In the genomic region with DNA sequence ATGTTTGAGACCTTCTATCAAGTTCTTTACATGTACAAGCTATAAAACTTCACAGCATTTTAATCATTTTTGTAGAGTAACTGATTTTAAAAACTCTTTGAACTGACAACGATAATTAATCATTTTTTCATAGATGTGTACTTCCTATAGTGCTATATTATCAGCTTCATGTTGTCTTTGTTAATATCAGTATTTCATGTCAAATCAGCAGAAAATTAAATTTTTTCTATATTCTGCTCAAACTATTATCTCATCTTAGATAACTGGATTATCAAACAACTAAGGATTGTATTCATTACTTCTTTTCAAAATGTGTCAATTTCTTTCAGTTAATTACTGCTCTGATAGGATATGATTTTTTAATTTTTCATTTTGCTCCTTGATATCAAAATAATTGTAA, we compare ENCODE assay signal across 10 cellular contexts.
"Had no signal": no experiment of that assay in that cellular context is flagged by ENCODE, and none has a peak within 500 bp of the region (broad histone marks: within the 10 kb centered on the region; RNA-seq: fewer than 3 reads in every experiment).

No MANE protein-coding gene starts in this region.

- H3K9me3 Mint-ChIP-seq: GM23338 had no signal

- H3K4me2 ChIP-seq: GM23338, KMS-11 had no signal

- H3K4me3 ChIP-seq: GM23338 had no signal

- FAIRE-seq: H1, H54 had no signal

- H3K27ac ChIP-seq: HL-60, KMS-11 had no signal

- DNase-seq: H9, HCEC 1CT, IMR-90, Karpas-422, KBM-7 had no signal

- ATAC-seq: GM23338 had no signal

- H3K27ac Mint-ChIP-seq: GM23338, H9 had no signal

- H2AFZ ChIP-seq: GM23338 had no signal

- H3K9ac ChIP-seq: KMS-11 had no signal

- H3K4me1 Mint-ChIP-seq: GM23338, H9 had no signal

- H3K4me3 Mint-ChIP-seq: GM23338, H9 had no signal
